20 cellular contexts compared by ENCODE assay signal in genomic region chr9:36158917-36159316, GRCh38. TPM values are rescaled to one million over a fixed set of nuclear protein-coding genes. Genes with fewer than 3 reads are reported as not detected.
DNase-seq lines count a peak whose midpoint lies in the region; ATAC-seq, FAIRE-seq and TF ChIP-seq lines count a peak whose summit lies in the region.
"Had no signal": no experiment of that assay in that cellular context is flagged by ENCODE, and none has a peak within 500 bp of the region (broad histone marks: within the 10 kb centered on the region; RNA-seq: fewer than 3 reads in every experiment).

No MANE protein-coding gene starts in this region.

- H3K36me3 ChIP-seq in muscle layer of colon (ENCODE audit: insufficient read depth, low read length): no peaks in the 10 kb centered on the region
- H3K36me3 ChIP-seq in transverse colon: peaks cover 0 to 16% (median 5%) of the 10 kb centered on the region in 4 donors

- no peak overlapping the region for H3K9ac ChIP-seq in muscle layer of colon (ENCODE audit: low read length)

- H3K27me3 Mint-ChIP-seq in T-helper 17 cell: no peaks in the 10 kb centered on the region
- H3K27me3 Mint-ChIP-seq: activated B cell treated with CpG ODN at 0.5 μM for 24 hours; natural killer cell treated with Interleukin-12 subunit alpha and Interleukin-12 subunit beta and Interleukin-15 and Interleukin-18, amount 100 ng/mL, for 72 hours had no signal

- TF ChIP-seq EP300 in transverse colon (IDR thresholded peaks at IDR 0.05; ENCODE audit: low read depth): no peak

- TF ChIP-seq CTCF in fibroblast of pulmonary artery (IDR thresholded peaks at IDR 0.05; ENCODE audit: low read length, missing control alignments) (no peak), transverse colon (IDR thresholded peaks at IDR 0.05) (no peak)

- intact Hi-C loops in transverse colon (cut with DNase I; ENCODE audit: low total_unique reads): no loop called here

- peak overlapping the region; percentile 86 for H3K27ac ChIP-seq in muscle layer of colon (ENCODE audit: low read depth, low read length)
- peak overlapping the region; percentile 41 to 75 (median 70) for H3K27ac ChIP-seq in transverse colon

- DNase-seq in T-helper 17 cell (no peak), fibroblast of pulmonary artery (ENCODE audit: low read depth) (peak; percentile 54), transverse colon (no peak), NCI-H2081 (lab: John Stamatoyannopoulos, UW) (no peak), NAMALWA (ENCODE audit: low spot score) (no peak), urothelium cell line (ENCODE audit: low spot score) (no peak), HUDEP-2 (lab: John Stamatoyannopoulos, UW; ENCODE audit: unreplicated experiment in 76 of 76) (no peak)
- DNase-seq: activated B cell treated with CpG ODN at 0.5 μM for 24 hours, activated gamma-delta T cell, amygdala, cerebellar nuclear complex, HCEC 1CT, mammary epithelial cell, NCI-H187, NCI-H510A treated with DMSO at 0.1 percent for 48 hours had no signal

- FAIRE-seq in urothelium cell line (lab: Jason Lieb, UNC): no peak
- FAIRE-seq: HTR-8/SVneo had no signal

- H3K4me1 ChIP-seq in muscle layer of colon (ENCODE audit: insufficient read depth, low read length) (peaks cover 48% of the 10 kb centered on the region), transverse colon (peaks cover 16 to 29% (median 23%) of the 10 kb centered on the region in 4 donors)

- no peak for ATAC-seq in T-helper 17 cell
- ATAC-seq: natural killer cell treated with Interleukin-12 subunit alpha and Interleukin-12 subunit beta and Interleukin-15 and Interleukin-18, amount 100 ng/mL, for 72 hours had no signal

- TF ChIP-seq POLR2A in transverse colon (IDR thresholded peaks at IDR 0.05): no peak

- WGBS in transverse colon (ENCODE audit: low coverage in 1 of 2), 2 donors: 40 to 77% methylated on average over 3 to 7 of the region's 7 CpGs

- H3K27me3 ChIP-seq in muscle layer of colon (ENCODE audit: control insufficient read depth in 1 of 2, insufficient read depth in 2 of 2, low read length in 2 of 2): no peaks in the 10 kb centered on the region
- no peaks in the 10 kb centered on the region for H3K27me3 ChIP-seq in transverse colon

- H3K9me3 ChIP-seq in T-helper 17 cell (ENCODE audit: control insufficient read depth, low read length, poor library complexity, severe bottlenecking) (no peaks in the 10 kb centered on the region), muscle layer of colon (ENCODE audit: low read length) (no peaks in the 10 kb centered on the region), transverse colon (no peaks in the 10 kb centered on the region)

- peak overlapping the region; percentile 32 for H3K27ac Mint-ChIP-seq in T-helper 17 cell
- H3K27ac Mint-ChIP-seq: activated B cell treated with CpG ODN at 0.5 μM for 24 hours; T-helper 1 cell treated with Interleukin-12 subunit alpha and Interleukin-12 subunit beta and Interleukin-4 antibody, amounts not matched to agents 30 μg/mL and 1 μg/mL, for 36 hours had no signal

- H3K4me1 Mint-ChIP-seq in T-helper 17 cell: peaks cover 27% of the 10 kb centered on the region

- in situ Hi-C loops in transverse colon (cut with MboI; ENCODE audit: low pct_ligation_motif_present in 1 of 4, low pct_unique_long_range_greater_than_20kb in 1 of 4, low sequenced_read_pairs in 3 of 4): loop anchor here in 1 of 4 donors (25.0 kb wide), 1 partner anchor 122 kb away; the partner anchor contains the start of gene RECK

- H3K4me3 ChIP-seq in fibroblast of pulmonary artery (replicated peaks; ENCODE audit: low read depth, low read length) (no peak overlapping the region), muscle layer of colon (ENCODE audit: low read depth in 1 of 2, low read length in 2 of 2) (no peak overlapping the region), transverse colon (no peak overlapping the region)

- peak overlapping the region; percentile 36 for H3K4me3 Mint-ChIP-seq in T-helper 17 cell
- H3K4me3 Mint-ChIP-seq: activated B cell treated with CpG ODN at 0.5 μM for 24 hours; natural killer cell treated with Interleukin-12 subunit alpha and Interleukin-12 subunit beta and Interleukin-15 and Interleukin-18, amount 100 ng/mL, for 72 hours; T-helper 1 cell treated with Interleukin-12 subunit alpha and Interleukin-12 subunit beta and Interleukin-4 antibody, amounts not matched to agents 30 μg/mL and 1 μg/mL, for 36 hours had no signal

- peaks cover 17% of the 10 kb centered on the region for H3K36me3 Mint-ChIP-seq in T-helper 17 cell (ENCODE audit: low read depth)

RNA-seq across cellular contexts. Expression of gene CCIN, which starts 10.3 kb away (rescaled TPM):
- total RNA-seq in T-helper 17 cell (1 to 10 TPM in 1 of 2 donors, under 1 TPM in 1; 0.50 to 1.4 TPM), transverse colon (not detected)
- total RNA-seq: activated B cell treated with CpG ODN at 0.5 μM for 24 hours, G401, mammary epithelial cell had no signal

RNA-seq across cellular contexts. Expression of gene GLIPR2, which starts 22.4 kb away (rescaled TPM):
- total RNA-seq in T-helper 17 cell (10 to 100 TPM; 32.5 to 51.4 TPM), transverse colon (10 to 100 TPM in 3 of 4 donors, 1 to 10 TPM in 1; 9.7 to 40.4 (median 26.7) TPM)

RNA-seq across cellular contexts. Expression of gene CLTA, which starts 31.8 kb away (rescaled TPM):
- total RNA-seq in T-helper 17 cell (10 to 100 TPM; 30.3 to 43.4 TPM), transverse colon (100 to 1,000 TPM; 163 to 308 (median 217) TPM)
